Comparison of ENCODE assay signal across 22 cellular contexts in the genomic region with DNA sequence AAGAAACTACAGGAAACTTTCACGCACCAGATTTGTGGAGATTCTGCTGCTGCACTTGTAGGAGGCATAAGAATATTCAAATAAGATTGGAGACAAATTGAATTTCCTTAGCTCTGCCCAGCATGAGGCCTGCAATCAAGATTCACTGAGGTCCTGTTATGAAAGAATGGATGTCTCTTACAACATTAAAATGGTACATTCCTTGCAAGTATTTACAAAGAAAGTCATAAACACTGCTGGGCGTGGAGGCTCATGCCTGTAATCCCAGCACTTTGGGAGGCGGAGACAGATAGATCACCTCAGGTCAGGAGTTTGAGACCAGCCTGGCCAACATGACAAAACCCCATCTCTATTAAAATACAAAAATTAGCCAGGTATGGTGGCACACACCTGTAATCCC.
"Had no signal": no experiment of that assay in that cellular context is flagged by ENCODE, and none has a peak within 500 bp of the region (broad histone marks: within the 10 kb centered on the region; RNA-seq: fewer than 3 reads in every experiment).

No MANE protein-coding gene starts in this region.

- H3K4me3 ChIP-seq: cardiac muscle cell, gastrocnemius medialis, pancreas, right lobe of liver, stomach, testis, upper lobe of right lung had no signal

- H3K4me1 ChIP-seq: gastrocnemius medialis, testis, upper lobe of right lung had no signal

- DNase-seq: activated CD4-positive, alpha-beta T cell treated with anti-CD3 and anti-CD28 coated beads, Interleukin-2, amount 50 U/mL, for 1 hour; activated CD8-positive, alpha-beta memory T cell treated with anti-CD3 and anti-CD28 coated beads for 24 hours; activated CD8-positive, alpha-beta memory T cell treated with anti-CD3 and anti-CD28 coated beads, Interleukin-2, amount 50 U/mL, for 48 hours; activated effector memory CD4-positive, alpha-beta T cell treated with Interleukin-2 at 50 U/mL for 16 hours; activated naive CD4-positive, alpha-beta T cell treated with anti-CD3 and anti-CD28 coated beads, Interleukin-2, amount 50 U/mL, for 16 hours; activated T-cell treated with anti-CD3 and anti-CD28 coated beads, Interleukin-2, amount 50 U/mL, for 48 hours; amniotic stem cell; dermis blood vessel endothelial cell; effector memory CD4-positive, alpha-beta T cell; gastrocnemius medialis; head of caudate nucleus; mesendoderm; naive thymus-derived CD8-positive, alpha-beta T cell; stimulated activated CD4-positive, alpha-beta T cell treated with anti-CD3 and anti-CD28 coated beads, Interleukin-4, amount 100 ng/mL, for 24 hours; testis had no signal

- H3K9me3 ChIP-seq: neutrophil, pancreas, right lobe of liver, testis, upper lobe of right lung had no signal

- H3K36me3 Mint-ChIP-seq: stimulated activated effector memory CD8-positive, alpha-beta T cell treated with anti-CD3 and anti-CD28 coated beads, Interleukin-12 subunit alpha, Interleukin-12 subunit beta, amount 100 ng/mL, for 72 hours had no signal

- H3K27ac Mint-ChIP-seq: naive thymus-derived CD8-positive, alpha-beta T cell; stimulated activated effector memory CD8-positive, alpha-beta T cell treated with anti-CD3 and anti-CD28 coated beads, Interleukin-12 subunit alpha, Interleukin-12 subunit beta, amount 100 ng/mL, for 72 hours had no signal

- H3K27me3 ChIP-seq: cardiac muscle cell, gastrocnemius medialis, neutrophil, pancreas, right lobe of liver, stomach, testis, upper lobe of right lung had no signal

- H3K4me1 Mint-ChIP-seq: naive thymus-derived CD8-positive, alpha-beta T cell; stimulated activated effector memory CD8-positive, alpha-beta T cell treated with anti-CD3 and anti-CD28 coated beads, Interleukin-12 subunit alpha, Interleukin-12 subunit beta, amount 100 ng/mL, for 72 hours had no signal

- H3K36me3 ChIP-seq: cardiac muscle cell, gastrocnemius medialis, neutrophil, pancreas, right lobe of liver, stomach, upper lobe of right lung had no signal

- ATAC-seq: gastrocnemius medialis; naive thymus-derived CD8-positive, alpha-beta T cell; stimulated activated effector memory CD8-positive, alpha-beta T cell treated with anti-CD3 and anti-CD28 coated beads, Interleukin-12 subunit alpha, Interleukin-12 subunit beta, amount 100 ng/mL, for 72 hours had no signal

- H3K4me3 Mint-ChIP-seq: naive thymus-derived CD8-positive, alpha-beta T cell; stimulated activated effector memory CD8-positive, alpha-beta T cell treated with anti-CD3 and anti-CD28 coated beads, Interleukin-12 subunit alpha, Interleukin-12 subunit beta, amount 100 ng/mL, for 72 hours had no signal

- H3K27ac ChIP-seq: cardiac muscle cell, gastrocnemius medialis, neutrophil, pancreas, testis, upper lobe of right lung had no signal
